2 cellular contexts compared by ENCODE assay signal in the genomic region with DNA sequence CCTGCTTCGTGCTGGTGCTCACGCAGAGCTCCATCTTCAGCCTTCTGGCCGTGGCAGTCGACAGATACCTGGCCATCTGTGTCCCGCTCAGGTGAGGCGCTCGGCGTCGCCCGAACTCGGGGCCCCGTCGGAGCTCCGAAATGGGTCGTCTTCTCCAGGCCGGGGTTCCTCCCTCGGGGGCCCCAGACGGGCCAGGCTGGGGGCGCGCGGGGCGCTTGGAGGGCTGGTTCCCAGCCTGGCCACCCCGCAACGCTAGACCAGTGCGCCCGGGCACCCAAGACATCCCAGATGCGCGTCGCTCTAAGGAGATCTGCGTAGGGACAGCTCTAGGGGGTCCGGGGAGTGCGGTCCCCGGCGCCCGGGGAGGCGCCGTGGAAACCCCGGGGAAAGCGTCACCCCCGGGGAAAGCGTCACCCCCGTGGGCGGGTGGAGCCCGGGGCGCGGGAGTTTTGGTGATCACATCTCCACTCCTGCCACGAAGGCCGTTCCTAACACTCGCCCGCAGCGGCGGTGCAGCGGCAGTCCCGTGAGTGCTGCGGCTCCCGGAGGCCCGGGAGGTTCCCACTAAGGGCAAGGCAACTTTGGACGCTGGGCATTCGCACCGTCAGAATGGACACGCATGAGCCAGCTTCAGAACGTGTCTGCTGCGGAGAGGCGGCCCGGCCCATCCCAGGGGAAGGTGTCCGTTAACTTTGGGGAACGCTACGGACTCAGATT.
TF ChIP-seq lines count a peak whose summit lies in the region.

No MANE protein-coding gene starts in this region.

TF ChIP-seq in SK-N-SH, 30 proteins besides CTCF, POLR2A, EP300 and RAD21:
- TF ChIP-seq FOXM1 (IDR thresholded peaks at IDR 0.05; ENCODE audit: low read depth) (no peak), EZH2phosphoT487 (IDR thresholded peaks at IDR 0.05; ENCODE audit: borderline replicate concordance, low read depth) (no peak), TAF1 (IDR thresholded peaks at IDR 0.05; ENCODE audit: borderline replicate concordance, low read depth, low read length) (no peak), TCF12 (IDR thresholded peaks at IDR 0.05) (no peak), GATA2 (CRISPR knock-in tag; IDR thresholded peaks at IDR 0.05) (no peak), RCOR1 (IDR thresholded peaks at IDR 0.05; ENCODE audit: low read length) (no peak), MEF2A (IDR thresholded peaks at IDR 0.05; ENCODE audit: borderline replicate concordance, low read depth) (no peak), JUND (IDR thresholded peaks at IDR 0.05) (no peak), NRF1 (IDR thresholded peaks at IDR 0.05; ENCODE audit: low read depth, low read length) (no peak), RXRA (IDR thresholded peaks at IDR 0.05; ENCODE audit: borderline replicate concordance, low read depth) (no peak), CHD2 (IDR thresholded peaks at IDR 0.05; ENCODE audit: low read length, partially characterized antibody) (no peak), RFX5 (IDR thresholded peaks at IDR 0.05; ENCODE audit: low read length) (no peak), YY1 (IDR thresholded peaks at IDR 0.05; ENCODE audit: low read depth) (no peak), ZBTB33 (IDR thresholded peaks at IDR 0.05; ENCODE audit: borderline replicate concordance, low read depth) (no peak)
- TF ChIP-seq, protein P1, sequence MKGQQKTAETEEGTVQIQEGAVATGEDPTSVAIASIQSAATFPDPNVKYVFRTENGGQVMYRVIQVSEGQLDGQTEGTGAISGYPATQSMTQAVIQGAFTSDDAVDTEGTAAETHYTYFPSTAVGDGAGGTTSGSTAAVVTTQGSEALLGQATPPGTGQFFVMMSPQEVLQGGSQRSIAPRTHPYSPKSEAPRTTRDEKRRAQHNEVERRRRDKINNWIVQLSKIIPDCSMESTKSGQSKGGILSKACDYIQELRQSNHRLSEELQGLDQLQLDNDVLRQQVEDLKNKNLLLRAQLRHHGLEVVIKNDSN (IDR thresholded peaks at IDR 0.05; ENCODE audit: borderline replicate concordance, low read depth): no peak
- TF ChIP-seq, protein P2, sequence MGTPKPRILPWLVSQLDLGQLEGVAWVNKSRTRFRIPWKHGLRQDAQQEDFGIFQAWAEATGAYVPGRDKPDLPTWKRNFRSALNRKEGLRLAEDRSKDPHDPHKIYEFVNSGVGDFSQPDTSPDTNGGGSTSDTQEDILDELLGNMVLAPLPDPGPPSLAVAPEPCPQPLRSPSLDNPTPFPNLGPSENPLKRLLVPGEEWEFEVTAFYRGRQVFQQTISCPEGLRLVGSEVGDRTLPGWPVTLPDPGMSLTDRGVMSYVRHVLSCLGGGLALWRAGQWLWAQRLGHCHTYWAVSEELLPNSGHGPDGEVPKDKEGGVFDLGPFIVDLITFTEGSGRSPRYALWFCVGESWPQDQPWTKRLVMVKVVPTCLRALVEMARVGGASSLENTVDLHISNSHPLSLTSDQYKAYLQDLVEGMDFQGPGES (IDR thresholded peaks at IDR 0.05; ENCODE audit: low read depth, low read length): no peak

TF ChIP-seq in H1, 55 proteins besides CTCF, POLR2A, EP300 and RAD21:
- peak; percentile 95 for TF ChIP-seq KDM4A (IDR thresholded peaks at IDR 0.05; ENCODE audit: low read depth, low read length, severe bottlenecking)
- TF ChIP-seq SUZ12 (IDR thresholded peaks at IDR 0.05; ENCODE audit: low read length): peak; percentile 72; the same call in 1 of the 2 replicates
- TF ChIP-seq, protein P3, sequence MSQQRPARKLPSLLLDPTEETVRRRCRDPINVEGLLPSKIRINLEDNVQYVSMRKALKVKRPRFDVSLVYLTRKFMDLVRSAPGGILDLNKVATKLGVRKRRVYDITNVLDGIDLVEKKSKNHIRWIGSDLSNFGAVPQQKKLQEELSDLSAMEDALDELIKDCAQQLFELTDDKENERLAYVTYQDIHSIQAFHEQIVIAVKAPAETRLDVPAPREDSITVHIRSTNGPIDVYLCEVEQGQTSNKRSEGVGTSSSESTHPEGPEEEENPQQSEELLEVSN (IDR thresholded peaks at IDR 0.05): peak; percentile 71
- no peak for TF ChIP-seq BRCA1 (IDR thresholded peaks at IDR 0.05; ENCODE audit: low read depth, low read length)
- TF ChIP-seq EZH2 (IDR thresholded peaks at IDR 0.05; ENCODE audit: low read depth, low read length, severe bottlenecking): peak; percentile 17
- TF ChIP-seq TCF12 (IDR thresholded peaks at IDR 0.05; ENCODE audit: low read depth, low read length): no peak
- peak; percentile 56 for TF ChIP-seq RNF2 (IDR thresholded peaks at IDR 0.05; ENCODE audit: borderline replicate concordance, low read depth, low read length, missing control alignments, poor library complexity, severe bottlenecking)
